2 cellular contexts compared by ENCODE assay signal in the genomic region with DNA sequence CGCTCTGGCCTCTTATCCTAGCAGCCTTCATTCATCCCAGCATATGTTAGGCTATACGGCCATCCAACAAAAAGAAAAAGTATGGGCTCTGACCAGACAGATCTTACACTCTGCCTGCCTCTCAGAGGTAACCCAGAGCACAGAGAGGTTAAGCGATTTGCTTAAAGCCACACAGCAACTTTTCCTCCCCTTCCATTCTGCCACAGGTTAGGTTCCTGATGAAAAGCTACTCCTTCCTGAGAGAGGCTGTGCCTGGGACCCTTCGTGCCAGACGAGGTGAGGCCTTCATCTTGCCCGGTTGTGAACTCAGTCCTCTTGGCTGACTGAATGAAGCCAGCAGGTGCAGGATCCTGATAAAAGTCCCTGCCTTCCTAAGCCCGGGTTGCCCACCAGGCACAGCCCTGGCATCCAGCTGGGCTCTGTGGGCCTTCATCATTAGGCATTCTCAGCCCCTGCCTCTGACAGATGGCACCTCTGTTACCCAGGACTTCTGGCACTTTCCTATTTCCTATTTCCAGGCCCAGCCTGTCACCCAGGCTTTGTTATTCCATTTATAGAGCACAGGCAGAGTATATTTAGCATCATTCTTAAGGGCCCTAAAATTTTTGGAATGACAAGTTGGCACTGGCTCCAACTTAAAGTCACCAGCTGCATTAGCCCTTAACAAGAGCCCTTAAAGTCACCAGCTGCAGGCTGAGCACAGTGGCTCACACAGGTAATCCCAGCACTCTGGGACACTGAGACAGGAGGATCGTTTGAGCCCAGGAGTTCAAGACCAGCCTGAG.
TF ChIP-seq lines count a peak whose summit lies in the region.

No MANE protein-coding gene starts in this region.

TF ChIP-seq in HEK293, 187 proteins besides CTCF, POLR2A, EP300 and RAD21 (continued from another document):
- no peak for TF ChIP-seq ATF2 (tag by site-specific recombination; IDR thresholded peaks at IDR 0.05; ENCODE audit: low read depth)
- TF ChIP-seq ZNF768 (tag by site-specific recombination; IDR thresholded peaks at IDR 0.05) = peak; percentile 80
- TF ChIP-seq ZNF658 (tag by site-specific recombination; IDR thresholded peaks at IDR 0.05) = no peak
- no peak for TF ChIP-seq ZNF23 (tag by site-specific recombination; IDR thresholded peaks at IDR 0.05; ENCODE audit: borderline replicate concordance)
- TF ChIP-seq ZNF48 (tag by site-specific recombination; IDR thresholded peaks at IDR 0.05) = no peak
- TF ChIP-seq ZNF133 (tag by site-specific recombination; IDR thresholded peaks at IDR 0.05) = no peak
- no peak for TF ChIP-seq MEIS1 (CRISPR knock-in tag; IDR thresholded peaks at IDR 0.05; ENCODE audit: borderline replicate concordance)
- no peak for TF ChIP-seq ZSCAN5A (tag by site-specific recombination; IDR thresholded peaks at IDR 0.05)
- no peak for TF ChIP-seq ZFP3 (tag by site-specific recombination; IDR thresholded peaks at IDR 0.05; ENCODE audit: low read depth)
- TF ChIP-seq, protein P1, sequence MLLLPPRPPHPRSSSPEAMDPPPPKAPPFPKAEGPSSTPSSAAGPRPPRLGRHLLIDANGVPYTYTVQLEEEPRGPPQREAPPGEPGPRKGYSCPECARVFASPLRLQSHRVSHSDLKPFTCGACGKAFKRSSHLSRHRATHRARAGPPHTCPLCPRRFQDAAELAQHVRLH (tag by site-specific recombination; IDR thresholded peaks at IDR 0.05) = peak; percentile 46; the same call in 1 of the 2 replicates
- TF ChIP-seq PRDM1 (tag by site-specific recombination; IDR thresholded peaks at IDR 0.05) = no peak
- TF ChIP-seq ZNF280D (tag by site-specific recombination; IDR thresholded peaks at IDR 0.05) = no peak
- no peak for TF ChIP-seq ZBTB17 (tag by site-specific recombination; IDR thresholded peaks at IDR 0.05)
TF ChIP-seq in HEK293: peak in this region for 2.

TF ChIP-seq in SK-N-SH treated with all-trans-retinoic acid at 6 μM for 48 hours, 23 proteins besides CTCF, POLR2A, EP300 and RAD21 (continued from another document):
- TF ChIP-seq, protein P2, sequence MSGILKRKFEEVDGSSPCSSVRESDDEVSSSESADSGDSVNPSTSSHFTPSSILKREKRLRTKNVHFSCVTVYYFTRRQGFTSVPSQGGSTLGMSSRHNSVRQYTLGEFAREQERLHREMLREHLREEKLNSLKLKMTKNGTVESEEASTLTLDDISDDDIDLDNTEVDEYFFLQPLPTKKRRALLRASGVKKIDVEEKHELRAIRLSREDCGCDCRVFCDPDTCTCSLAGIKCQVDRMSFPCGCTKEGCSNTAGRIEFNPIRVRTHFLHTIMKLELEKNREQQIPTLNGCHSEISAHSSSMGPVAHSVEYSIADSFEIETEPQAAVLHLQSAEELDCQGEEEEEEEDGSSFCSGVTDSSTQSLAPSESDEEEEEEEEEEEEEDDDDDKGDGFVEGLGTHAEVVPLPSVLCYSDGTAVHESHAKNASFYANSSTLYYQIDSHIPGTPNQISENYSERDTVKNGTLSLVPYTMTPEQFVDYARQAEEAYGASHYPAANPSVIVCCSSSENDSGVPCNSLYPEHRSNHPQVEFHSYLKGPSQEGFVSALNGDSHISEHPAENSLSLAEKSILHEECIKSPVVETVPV (CRISPR knock-in tag; IDR thresholded peaks at IDR 0.05) = no peak
- no peak for TF ChIP-seq PATZ1 (CRISPR knock-in tag; IDR thresholded peaks at IDR 0.05; ENCODE audit: borderline replicate concordance)
